Comparison of ENCODE assay signal across 2 cellular contexts in genomic region chr6:43942011-43942442, GRCh38.
TF ChIP-seq lines count a peak whose summit lies in the region.

No MANE protein-coding gene starts in this region.

TF ChIP-seq in GM23338, 12 proteins besides CTCF, POLR2A, EP300 and RAD21 (continued from another document):
- no peak for TF ChIP-seq ZNF462 (CRISPR knock-in tag; IDR thresholded peaks at IDR 0.05)
- no peak for TF ChIP-seq REST (IDR thresholded peaks at IDR 0.05; ENCODE audit: unreplicated experiment)
- TF ChIP-seq EZH2 (IDR thresholded peaks at IDR 0.05; ENCODE audit: low read depth, unreplicated experiment), result no peak
- TF ChIP-seq ZNF114 (CRISPR knock-in tag; IDR thresholded peaks at IDR 0.05), result no peak
- TF ChIP-seq POLR2AphosphoS5 (IDR thresholded peaks at IDR 0.05; ENCODE audit: low read depth), result no peak

TF ChIP-seq in WTC11, 78 proteins besides CTCF, POLR2A, EP300 and RAD21 (continued from another document):
- no peak for TF ChIP-seq ZNF532 (CRISPR knock-in tag; IDR thresholded peaks at IDR 0.05; ENCODE audit: borderline replicate concordance)
- TF ChIP-seq NFE2L1 (CRISPR knock-in tag; IDR thresholded peaks at IDR 0.05), result no peak
- TF ChIP-seq ATF2 (CRISPR knock-in tag; IDR thresholded peaks at IDR 0.05; ENCODE audit: borderline replicate concordance, low read depth), result no peak
- TF ChIP-seq GRHL2 (CRISPR knock-in tag; IDR thresholded peaks at IDR 0.05; ENCODE audit: insufficient replicate concordance, severe bottlenecking), result no peak
- TF ChIP-seq ELF4 (CRISPR knock-in tag; IDR thresholded peaks at IDR 0.05; ENCODE audit: low read depth), result no peak
- no peak for TF ChIP-seq AFF4 (CRISPR knock-in tag; IDR thresholded peaks at IDR 0.05; ENCODE audit: borderline replicate concordance)
